In the genomic region with DNA sequence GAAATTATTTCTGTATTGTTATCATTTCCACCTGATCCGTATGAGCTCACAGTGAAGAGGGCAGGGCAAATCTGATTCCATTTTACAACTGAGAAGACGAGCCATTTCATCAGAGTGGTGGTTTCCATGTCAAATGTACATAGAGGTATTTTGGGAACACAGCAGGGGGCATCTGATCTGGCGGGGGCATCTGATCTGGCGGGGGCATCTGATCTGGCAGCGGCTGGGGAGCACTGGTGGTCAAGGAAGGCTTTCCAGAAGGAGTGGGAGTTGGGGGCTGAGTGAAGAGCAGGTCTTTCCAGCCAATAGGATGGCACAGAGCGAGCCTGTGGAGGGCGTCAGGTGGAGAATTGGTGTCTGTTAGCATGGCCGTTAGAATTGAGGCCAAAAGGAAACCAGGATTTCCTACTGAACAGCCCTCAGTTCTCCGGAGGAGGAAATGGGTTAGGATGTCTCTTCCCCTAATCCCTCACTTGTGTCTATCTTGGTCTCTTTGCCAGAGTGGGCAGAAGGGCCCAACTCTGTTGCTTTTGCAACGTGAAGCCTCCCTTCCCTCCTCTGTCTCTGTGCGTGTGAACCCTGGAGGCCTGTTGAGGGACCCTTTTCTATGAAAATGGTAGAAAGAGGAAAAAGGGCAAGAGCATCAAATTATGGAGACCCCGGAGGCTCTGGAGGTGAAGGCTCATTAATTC, we compare ENCODE assay signal across 14 cellular contexts. TPM values are rescaled to one million over a fixed set of nuclear protein-coding genes. Genes with fewer than 3 reads are reported as not detected.
DNase-seq lines count a peak whose midpoint lies in the region; ATAC-seq and TF ChIP-seq lines count a peak whose summit lies in the region.
"Had no signal": no experiment of that assay in that cellular context is flagged by ENCODE, and none has a peak within 500 bp of the region (broad histone marks: within the 10 kb centered on the region; RNA-seq: fewer than 3 reads in every experiment).

No MANE protein-coding gene starts in this region.

- TF ChIP-seq CTCF in neural progenitor cell (IDR thresholded peaks at IDR 0.05) (no peak), testis (IDR thresholded peaks at IDR 0.05) (no peak)

- H3K9me3 Mint-ChIP-seq in activated T-helper 17 cell treated with anti-CD3 and anti-CD28 coated beads, Interleukin-2, amount 50 U/mL, for 72 hours: no peaks in the 10 kb centered on the region
- H3K9me3 Mint-ChIP-seq in neural progenitor cell: no peaks in the 10 kb centered on the region
- H3K9me3 Mint-ChIP-seq: nephron had no signal

- H3K4me3 Mint-ChIP-seq in activated T-helper 17 cell treated with anti-CD3 and anti-CD28 coated beads, Interleukin-2, amount 50 U/mL, for 72 hours: peak overlapping the region; percentile 80
- H3K4me3 Mint-ChIP-seq in neural progenitor cell: no peak overlapping the region
- H3K4me3 Mint-ChIP-seq: nephron had no signal

- H3K4me3 ChIP-seq in neural progenitor cell (no peak overlapping the region), testis (no peak overlapping the region)
- H3K4me3 ChIP-seq: A549 had no signal

- H3F3A ChIP-seq in neural progenitor cell (ENCODE audit: low read depth): no peaks in the 10 kb centered on the region

- H3K9me3 ChIP-seq in neural progenitor cell (ENCODE audit: low read depth) (no peaks in the 10 kb centered on the region), testis (no peaks in the 10 kb centered on the region)
- H3K9me3 ChIP-seq: A549 had no signal

- H3K4me2 ChIP-seq in neural progenitor cell: no peak overlapping the region
- H3K4me2 ChIP-seq: A549 had no signal

- no peaks in the 10 kb centered on the region for H3K27me3 Mint-ChIP-seq in activated T-helper 17 cell treated with anti-CD3 and anti-CD28 coated beads, Interleukin-2, amount 50 U/mL, for 72 hours
- no peaks in the 10 kb centered on the region for H3K27me3 Mint-ChIP-seq in neural progenitor cell (ENCODE audit: insufficient read depth, low read depth)

- 89% methylated on average over 11 to 12 of the region's 12 CpGs for WGBS in testis, 2 donors

- H3K36me3 Mint-ChIP-seq in activated T-helper 17 cell treated with anti-CD3 and anti-CD28 coated beads, Interleukin-2, amount 50 U/mL, for 72 hours (ENCODE audit: low read depth): peaks cover 95% of the 10 kb centered on the region
- H3K36me3 Mint-ChIP-seq in neural progenitor cell: peaks cover 11% of the 10 kb centered on the region

- H3K9ac ChIP-seq in neural progenitor cell: no peak overlapping the region

- no peak for TF ChIP-seq POLR2A in testis (IDR thresholded peaks at IDR 0.05)

- intact Hi-C loops in testis (cut with DNase I; ENCODE audit: low total_unique reads): loop anchor here (10.0 kb wide), 1 partner anchor 193 kb away; no protein-coding TSS in a partner anchor

- H3K27ac Mint-ChIP-seq in activated T-helper 17 cell treated with anti-CD3 and anti-CD28 coated beads, Interleukin-2, amount 50 U/mL, for 72 hours: peak overlapping the region; percentile 83
- H3K27ac Mint-ChIP-seq in neural progenitor cell: peak overlapping the region; percentile 62
- H3K27ac Mint-ChIP-seq: nephron had no signal

- no peaks in the 10 kb centered on the region for H3K27me3 ChIP-seq in neural progenitor cell
- H3K27me3 ChIP-seq in testis: no peaks in the 10 kb centered on the region

- H3K27ac ChIP-seq in neural progenitor cell (no peak overlapping the region), testis (no peak overlapping the region)

- peaks cover 37% of the 10 kb centered on the region for H3K4me1 Mint-ChIP-seq in activated T-helper 17 cell treated with anti-CD3 and anti-CD28 coated beads, Interleukin-2, amount 50 U/mL, for 72 hours
- H3K4me1 Mint-ChIP-seq in neural progenitor cell: peaks cover 10% of the 10 kb centered on the region
- H3K4me1 Mint-ChIP-seq: nephron had no signal

- H3K36me3 ChIP-seq in neural progenitor cell: no peaks in the 10 kb centered on the region
- no peaks in the 10 kb centered on the region for H3K36me3 ChIP-seq in testis (ENCODE audit: low read depth, missing control alignments)

- peak; percentile 52 for DNase-seq in activated CD4-positive, alpha-beta T cell treated with anti-CD3 and anti-CD28 coated beads for 48 hours
- no peak for DNase-seq in activated CD4-positive, alpha-beta T cell treated with anti-CD3 and anti-CD28 coated beads, Interleukin-2, amount 50 U/mL, for 48 hours
- DNase-seq in Kasumi-1 (lab: John Stamatoyannopoulos, UW): peak; percentile 87
- DNase-seq in neural progenitor cell (ENCODE audit: low spot score): no peak
- no peak for DNase-seq in NCI-H1694 (lab: John Stamatoyannopoulos, UW)
- no peak for DNase-seq in NCI-H1417 treated with DMSO at 0.1 percent for 48 hours (lab: John Stamatoyannopoulos, UW)
- no peak for DNase-seq in testis
- DNase-seq: left cardiac atrium, NCI-H2171 had no signal

- no peaks in the 10 kb centered on the region for H3K79me2 ChIP-seq in neural progenitor cell (ENCODE audit: low read depth)

- no peak overlapping the region for H2AFZ ChIP-seq in neural progenitor cell (replicated peaks)

- peak; percentile 27 for ATAC-seq in activated T-helper 17 cell treated with anti-CD3 and anti-CD28 coated beads, Interleukin-2, amount 50 U/mL, for 72 hours (replicated peaks)

- H3K4me1 ChIP-seq in neural progenitor cell (no peaks in the 10 kb centered on the region), testis (no peaks in the 10 kb centered on the region)

- H4K20me1 ChIP-seq in neural progenitor cell (ENCODE audit: low read depth): no peaks in the 10 kb centered on the region

RNA-seq across cellular contexts. Expression of a gene that starts 41.3 kb away (rescaled TPM):
- total RNA-seq in activated T-helper 17 cell treated with anti-CD3 and anti-CD28 coated beads, Interleukin-2, amount 50 U/mL, for 72 hours: 100 to 1,000 TPM; 107 to 117 TPM
- total RNA-seq in neural progenitor cell (ENCODE audit: low replicate concordance) (5.7 and 11.2 TPM in 2 replicates), testis (1 to 10 TPM in 1 of 2 donors, under 1 TPM in 1; 0.39 to 1.2 TPM)
- 2.5 TPM for polyA plus RNA-seq in testis (ENCODE audit: insufficient read depth, low read depth, low replicate concordance)
- total RNA-seq: epithelial cell of proximal tubule, M059J had no signal

Comparison
In these comparisons a context has a peak if more than half of its experiments do, and no peak if none do; other contexts are left out.
1. DNase-seq: peak in activated CD4-positive, alpha-beta T cell treated with anti-CD3 and anti-CD28 coated beads for 48 hours (single experiment) and Kasumi-1 (2 of 2); none in activated CD4-positive, alpha-beta T cell treated with anti-CD3 and anti-CD28 coated beads, Interleukin-2, amount 50 U/mL, for 48 hours (0 of 2), neural progenitor cell (single experiment), NCI-H1694 (single experiment), NCI-H1417 treated with DMSO at 0.1 percent for 48 hours (single experiment) and testis (single experiment).